ENCODE assay signal across 1 cellular context in the genomic region with DNA sequence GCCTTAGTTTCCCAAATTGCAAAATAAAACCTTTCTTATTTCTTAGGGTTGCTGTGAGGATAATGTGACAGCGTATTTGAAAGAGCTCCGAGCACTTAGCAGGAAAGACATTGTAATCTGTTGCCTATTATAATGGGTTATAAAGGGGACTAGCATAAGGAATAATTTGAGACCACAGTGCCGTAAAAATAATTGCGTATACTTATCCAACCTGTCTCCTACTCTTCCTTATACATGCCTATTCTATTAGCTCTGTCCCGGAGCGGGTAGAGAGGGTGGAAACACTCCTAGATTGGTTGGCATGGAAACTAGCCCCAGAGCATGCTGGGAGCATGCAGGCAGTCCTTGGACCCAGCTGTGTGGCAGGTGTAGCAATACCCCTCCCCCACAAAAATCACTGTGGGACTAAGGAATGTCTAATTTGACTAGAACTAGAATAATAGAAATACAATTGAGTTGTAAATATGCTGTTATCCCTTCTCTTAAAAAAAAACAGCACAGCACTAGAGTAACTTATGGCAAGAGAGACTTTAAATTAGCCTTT.
TF ChIP-seq lines count a peak whose summit lies in the region.

No MANE protein-coding gene starts in this region.

TF ChIP-seq in neural cell, 6 proteins besides CTCF, POLR2A, EP300 and RAD21 (continued from another document):
- TF ChIP-seq, protein P1, sequence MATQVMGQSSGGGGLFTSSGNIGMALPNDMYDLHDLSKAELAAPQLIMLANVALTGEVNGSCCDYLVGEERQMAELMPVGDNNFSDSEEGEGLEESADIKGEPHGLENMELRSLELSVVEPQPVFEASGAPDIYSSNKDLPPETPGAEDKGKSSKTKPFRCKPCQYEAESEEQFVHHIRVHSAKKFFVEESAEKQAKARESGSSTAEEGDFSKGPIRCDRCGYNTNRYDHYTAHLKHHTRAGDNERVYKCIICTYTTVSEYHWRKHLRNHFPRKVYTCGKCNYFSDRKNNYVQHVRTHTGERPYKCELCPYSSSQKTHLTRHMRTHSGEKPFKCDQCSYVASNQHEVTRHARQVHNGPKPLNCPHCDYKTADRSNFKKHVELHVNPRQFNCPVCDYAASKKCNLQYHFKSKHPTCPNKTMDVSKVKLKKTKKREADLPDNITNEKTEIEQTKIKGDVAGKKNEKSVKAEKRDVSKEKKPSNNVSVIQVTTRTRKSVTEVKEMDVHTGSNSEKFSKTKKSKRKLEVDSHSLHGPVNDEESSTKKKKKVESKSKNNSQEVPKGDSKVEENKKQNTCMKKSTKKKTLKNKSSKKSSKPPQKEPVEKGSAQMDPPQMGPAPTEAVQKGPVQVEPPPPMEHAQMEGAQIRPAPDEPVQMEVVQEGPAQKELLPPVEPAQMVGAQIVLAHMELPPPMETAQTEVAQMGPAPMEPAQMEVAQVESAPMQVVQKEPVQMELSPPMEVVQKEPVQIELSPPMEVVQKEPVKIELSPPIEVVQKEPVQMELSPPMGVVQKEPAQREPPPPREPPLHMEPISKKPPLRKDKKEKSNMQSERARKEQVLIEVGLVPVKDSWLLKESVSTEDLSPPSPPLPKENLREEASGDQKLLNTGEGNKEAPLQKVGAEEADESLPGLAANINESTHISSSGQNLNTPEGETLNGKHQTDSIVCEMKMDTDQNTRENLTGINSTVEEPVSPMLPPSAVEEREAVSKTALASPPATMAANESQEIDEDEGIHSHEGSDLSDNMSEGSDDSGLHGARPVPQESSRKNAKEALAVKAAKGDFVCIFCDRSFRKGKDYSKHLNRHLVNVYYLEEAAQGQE (IDR thresholded peaks at IDR 0.05; ENCODE audit: borderline replicate concordance): peak; percentile 89
- TF ChIP-seq MXI1 (conservative IDR thresholded peaks at IDR 0.05; ENCODE audit: poor library complexity, severe bottlenecking) (peak; percentile 35), TAF1 (IDR thresholded peaks at IDR 0.05; ENCODE audit: low read depth) (no peak), SMC3 (conservative IDR thresholded peaks at IDR 0.05; ENCODE audit: poor library complexity) (peak; percentile 35)
